Comparison of ENCODE assay signal across 8 cellular contexts in the genomic region with DNA sequence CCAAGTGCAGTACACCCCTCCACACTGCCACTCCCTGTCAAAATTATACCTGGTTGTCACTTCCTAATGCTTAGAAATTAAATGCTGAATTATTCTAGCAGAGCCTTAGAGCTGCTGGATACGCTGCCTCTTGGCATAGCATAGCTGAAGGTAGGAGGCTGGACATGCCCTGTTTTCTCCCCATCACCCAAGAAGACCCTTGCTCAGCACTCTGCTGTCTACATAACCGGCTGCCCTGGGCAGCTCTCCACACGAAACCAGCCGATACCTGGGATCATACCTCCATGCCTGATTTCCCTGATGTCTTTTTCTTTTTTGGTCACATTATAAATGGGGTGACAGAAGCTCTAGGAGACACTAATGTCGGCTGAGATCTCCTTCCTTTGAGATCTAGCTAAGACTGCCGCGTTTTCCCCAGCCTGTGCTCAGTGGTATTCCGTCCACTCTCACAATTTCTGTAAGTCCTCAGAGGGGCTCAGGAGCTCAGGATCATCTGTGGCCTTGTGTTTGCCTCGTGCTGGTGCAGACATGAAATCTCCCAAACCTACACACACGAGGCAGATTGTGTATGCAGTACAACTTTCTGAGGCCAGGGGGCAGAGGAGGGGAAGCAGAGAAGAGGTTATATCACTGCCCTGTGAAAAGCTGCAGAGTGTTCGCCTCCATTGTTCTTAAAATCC. TPM values are rescaled to one million over a fixed set of nuclear protein-coding genes. Genes with fewer than 3 reads are reported as not detected.
DNase-seq lines count a peak whose midpoint lies in the region; ATAC-seq and TF ChIP-seq lines count a peak whose summit lies in the region.

No MANE protein-coding gene starts in this region.

- TF ChIP-seq CTCF in natural killer cell (IDR thresholded peaks at IDR 0.05), result peak; percentile 79
- TF ChIP-seq CTCF in type B pancreatic cell (conservative IDR thresholded peaks at IDR 0.05), result peak; percentile 81

- H3K27me3 Mint-ChIP-seq in natural killer cell (ENCODE audit: low read depth in 2 of 2), result peaks cover 4 to 10% of the 10 kb centered on the region in 2 donors
- H3K27me3 Mint-ChIP-seq in type B pancreatic cell, result no peaks in the 10 kb centered on the region

- H3K9me3 Mint-ChIP-seq in natural killer cell (no peaks in the 10 kb centered on the region), type B pancreatic cell (no peaks in the 10 kb centered on the region)

- H3K36me3 Mint-ChIP-seq in natural killer cell (no peaks in the 10 kb centered on the region), type B pancreatic cell (no peaks in the 10 kb centered on the region)

- ATAC-seq in esophagus mucosa (peak; percentile 76), natural killer cell (peak; percentile 81 to 90 (median 85)), GM19395 (IDR thresholded peaks at IDR 0.05; ENCODE audit: unreplicated experiment) (no peak)

- intact Hi-C loops in natural killer cell (cut with micrococcal nuclease), result loop anchor here (1.0 to 5.0 kb wide), 3 partner anchors 48 to 685 kb away; partner anchors contain the start of gene ANKRD36

- no peak overlapping the region for H3K4me3 Mint-ChIP-seq in natural killer cell
- H3K4me3 Mint-ChIP-seq in type B pancreatic cell, result no peak overlapping the region

- DNase-seq in Daoy (ENCODE audit: low read depth), result peak; percentile 40
- peak in 49 of 76 experiments; percentile 1 to 70 (median 28) for DNase-seq in HUDEP-2 (lab: John Stamatoyannopoulos, UW; ENCODE audit: unreplicated experiment in 76 of 76)
- peak; percentile 88 for DNase-seq in NOMO-1 treated with DMSO at 0.1 percent for 48 hours (lab: John Stamatoyannopoulos, UW; ENCODE audit: unreplicated experiment)
- peak; percentile 65 for DNase-seq in activated CD8-positive, alpha-beta memory T cell treated with anti-CD3 and anti-CD28 coated beads, Interleukin-2, amount 50 U/mL, for 48 hours
- DNase-seq in natural killer cell, result peak; percentile 47
- peak; percentile 72 for DNase-seq in type B pancreatic cell (ENCODE audit: extremely low spot score, unreplicated experiment)

- H3K4me1 Mint-ChIP-seq in natural killer cell (peaks cover 4 to 5% of the 10 kb centered on the region in 2 donors), type B pancreatic cell (ENCODE audit: unreplicated experiment) (peaks cover 24% of the 10 kb centered on the region)

- H3K27ac Mint-ChIP-seq in natural killer cell, result no peak overlapping the region
- H3K27ac Mint-ChIP-seq in type B pancreatic cell, result peak overlapping the region; percentile 63

RNA-seq across cellular contexts. Expression of gene ZAP70, which starts 13.5 kb away (rescaled TPM):
- 0.33 and 0.46 TPM in 2 replicates for total RNA-seq in Daoy (2014; rRNA removed; shearing (Covaris generic))
- total RNA-seq in esophagus mucosa, result 0.76 TPM
- total RNA-seq in natural killer cell, result 1,000 to 10,000 TPM in 1 of 3 donors, 100 to 1,000 TPM in 2; 883 to 1,008 (median 954) TPM
- 1.2 and 2.5 TPM in 2 replicates for total RNA-seq in type B pancreatic cell (ENCODE audit: low replicate concordance)

RNA-seq across cellular contexts. Expression of gene C2orf92, which starts 30.4 kb away (rescaled TPM):
- total RNA-seq in Daoy (2014; rRNA removed; shearing (Covaris generic)), result 0.24 and 4.9 TPM in 2 replicates
- 1.7 TPM for total RNA-seq in esophagus mucosa
- total RNA-seq in natural killer cell, result 10 to 100 TPM; 13.4 to 20.9 (median 16.1) TPM
- total RNA-seq in type B pancreatic cell (ENCODE audit: low replicate concordance), result 9.0 and 11.5 TPM in 2 replicates

RNA-seq across cellular contexts. Expression of gene ACTR1B, which starts 36.1 kb away (rescaled TPM):
- total RNA-seq in Daoy (2014; rRNA removed; shearing (Covaris generic)), result 20.1 and 25.8 TPM in 2 replicates
- 40.3 TPM for total RNA-seq in esophagus mucosa
- total RNA-seq in natural killer cell, result 10 to 100 TPM; 71.6 to 81.1 (median 73.1) TPM
- total RNA-seq in type B pancreatic cell (ENCODE audit: low replicate concordance), result 59.5 and 69.0 TPM in 2 replicates

RNA-seq across cellular contexts. Expression of gene COX5B, which starts 54.0 kb away (rescaled TPM):
- 318 and 380 TPM in 2 replicates for total RNA-seq in Daoy (2014; rRNA removed; shearing (Covaris generic))
- 302 TPM for total RNA-seq in esophagus mucosa
- 100 to 1,000 TPM; 101 to 126 (median 122) TPM for total RNA-seq in natural killer cell
- total RNA-seq in type B pancreatic cell (ENCODE audit: low replicate concordance), result 244 and 332 TPM in 2 replicates

Comparison
In these comparisons a context has a peak if more than half of its experiments do, and no peak if none do; other contexts are left out.
1. DNase-seq: peak in every context shown above with its lines; median percentile 88 in NOMO-1 treated with DMSO at 0.1 percent for 48 hours; 72 in type B pancreatic cell; 65 in activated CD8-positive, alpha-beta memory T cell treated with anti-CD3 and anti-CD28 coated beads, Interleukin-2, amount 50 U/mL, for 48 hours; 47 in natural killer cell; 40 in Daoy; 28 in HUDEP-2.
2. RNA of gene ZAP70, which starts 13.5 kb away (total RNA-seq): 883 to 1,008 TPM in natural killer cell; 1.2 to 2.5 TPM in type B pancreatic cell, 0.76 TPM in esophagus mucosa (single experiment) and 0.33 to 0.46 TPM in Daoy; every median in the first group is over 100 times any median in the second.